In the genomic region with DNA sequence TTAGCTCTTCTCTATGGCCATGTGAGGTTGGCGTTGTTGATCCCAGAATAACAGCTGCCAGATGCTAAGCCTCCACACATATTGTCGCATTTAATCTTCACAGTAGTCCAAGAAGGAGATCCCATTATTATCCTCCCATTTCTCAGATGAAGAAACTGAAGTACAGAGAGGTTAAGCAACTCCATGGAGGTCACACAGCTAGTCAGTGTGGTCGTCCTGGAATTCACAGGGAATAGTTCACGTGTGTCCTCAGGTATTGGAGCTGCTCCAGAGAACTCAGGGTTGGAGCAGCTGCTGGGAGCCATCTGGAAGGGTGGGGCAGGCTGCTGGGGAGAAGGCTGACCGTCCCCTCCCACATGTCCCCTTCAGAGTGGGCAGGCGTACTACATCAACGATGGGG, we compare ENCODE assay signal across 32 cellular contexts. TPM values are rescaled to one million over a fixed set of nuclear protein-coding genes. Genes with fewer than 3 reads are reported as not detected.
"Had no signal": no experiment of that assay in that cellular context is flagged by ENCODE, and none has a peak within 500 bp of the region (broad histone marks: within the 10 kb centered on the region; RNA-seq: fewer than 3 reads in every experiment).

No MANE protein-coding gene starts in this region.

- FAIRE-seq: astrocyte, colon had no signal

- DNase-seq: activated B cell treated with CpG ODN at 0.5 μM for 24 hours; activated CD4-positive, alpha-beta T cell treated with anti-CD3 and anti-CD28 coated beads for 48 hours; activated CD4-positive, alpha-beta T cell treated with anti-CD3 and anti-CD28 coated beads, Interleukin-2, amount 50 U/mL, for 1 hour; activated CD4-positive, alpha-beta T cell treated with anti-CD3 and anti-CD28 coated beads, Interleukin-2, amount 50 U/mL, for 48 hours; activated CD8-positive, alpha-beta memory T cell treated with anti-CD3 and anti-CD28 coated beads for 24 hours; activated CD8-positive, alpha-beta T cell treated with anti-CD3 and anti-CD28 coated beads for 36 hours; activated effector memory CD4-positive, alpha-beta T cell treated with Interleukin-2 at 50 U/mL for 16 hours; activated gamma-delta T cell treated with Interleukin-2 at 50 U/mL for 16 hours; activated naive CD4-positive, alpha-beta T cell treated with anti-CD3 and anti-CD28 coated beads, Interleukin-2, amount 50 U/mL, for 16 hours; activated naive CD4-positive, alpha-beta T cell treated with Interleukin-2 at 50 U/mL for 16 hours; activated T-cell treated with anti-CD3 and anti-CD28 coated beads, Interleukin-2, amount 50 U/mL, for 4 hours; amniotic stem cell; anterior cingulate cortex; brain microvascular endothelial cell; caudate nucleus; cortex of kidney; dermis blood vessel endothelial cell; effector CD4-positive, alpha-beta T cell; effector memory CD8-positive, alpha-beta T cell; erythroblast; foreskin keratinocyte; gastrocnemius medialis; glutamatergic neuron; T-helper 17 cell; T1000; WERI-Rb-1 had no signal

- H3K4me3 ChIP-seq: esophagus muscularis mucosa, gastrocnemius medialis, heart left ventricle had no signal

- H3K36me3 ChIP-seq: brain microvascular endothelial cell, esophagus muscularis mucosa, gastrocnemius medialis, heart left ventricle, WERI-Rb-1 had no signal

- H3K27me3 ChIP-seq: esophagus muscularis mucosa, gastrocnemius medialis, heart left ventricle had no signal

RNA-seq across cellular contexts. Expression of a gene that starts 19.5 kb away (rescaled TPM):
- total RNA-seq: activated T-cell treated with anti-CD3 and anti-CD28 coated beads, Interleukin-2, amount 50 U/mL, for 4 hours; activated T-helper 17 cell treated with anti-CD3 and anti-CD28 coated beads, Interleukin-2, amount 50 U/mL, for 72 hours; astrocyte; chondrocyte; dermis blood vessel endothelial cell; esophagus muscularis mucosa; foreskin keratinocyte; gastrocnemius medialis; heart left ventricle had no signal
